In genomic region chr2:9423100-9423921, GRCh38 we compare ENCODE assay signal across 1 cellular context.
TF ChIP-seq lines count a peak whose summit lies in the region.

Gene CPSF3, plus strand, starts transcription at chr2:9423654. Its CDS starts 120 bp downstream, at chr2:9423774.
A gene with protein sequence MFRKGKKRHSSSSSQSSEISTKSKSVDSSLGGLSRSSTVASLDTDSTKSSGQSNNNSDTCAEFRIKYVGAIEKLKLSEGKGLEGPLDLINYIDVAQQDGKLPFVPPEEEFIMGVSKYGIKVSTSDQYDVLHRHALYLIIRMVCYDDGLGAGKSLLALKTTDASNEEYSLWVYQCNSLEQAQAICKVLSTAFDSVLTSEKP (minus strand): TSS chr2:9423528. CDS start chr2:9418697, 4,831 bp downstream.

TF ChIP-seq in K562, 482 proteins besides CTCF, POLR2A, EP300 and RAD21 (continued from another document and continues in another):
- TF ChIP-seq, protein P1, sequence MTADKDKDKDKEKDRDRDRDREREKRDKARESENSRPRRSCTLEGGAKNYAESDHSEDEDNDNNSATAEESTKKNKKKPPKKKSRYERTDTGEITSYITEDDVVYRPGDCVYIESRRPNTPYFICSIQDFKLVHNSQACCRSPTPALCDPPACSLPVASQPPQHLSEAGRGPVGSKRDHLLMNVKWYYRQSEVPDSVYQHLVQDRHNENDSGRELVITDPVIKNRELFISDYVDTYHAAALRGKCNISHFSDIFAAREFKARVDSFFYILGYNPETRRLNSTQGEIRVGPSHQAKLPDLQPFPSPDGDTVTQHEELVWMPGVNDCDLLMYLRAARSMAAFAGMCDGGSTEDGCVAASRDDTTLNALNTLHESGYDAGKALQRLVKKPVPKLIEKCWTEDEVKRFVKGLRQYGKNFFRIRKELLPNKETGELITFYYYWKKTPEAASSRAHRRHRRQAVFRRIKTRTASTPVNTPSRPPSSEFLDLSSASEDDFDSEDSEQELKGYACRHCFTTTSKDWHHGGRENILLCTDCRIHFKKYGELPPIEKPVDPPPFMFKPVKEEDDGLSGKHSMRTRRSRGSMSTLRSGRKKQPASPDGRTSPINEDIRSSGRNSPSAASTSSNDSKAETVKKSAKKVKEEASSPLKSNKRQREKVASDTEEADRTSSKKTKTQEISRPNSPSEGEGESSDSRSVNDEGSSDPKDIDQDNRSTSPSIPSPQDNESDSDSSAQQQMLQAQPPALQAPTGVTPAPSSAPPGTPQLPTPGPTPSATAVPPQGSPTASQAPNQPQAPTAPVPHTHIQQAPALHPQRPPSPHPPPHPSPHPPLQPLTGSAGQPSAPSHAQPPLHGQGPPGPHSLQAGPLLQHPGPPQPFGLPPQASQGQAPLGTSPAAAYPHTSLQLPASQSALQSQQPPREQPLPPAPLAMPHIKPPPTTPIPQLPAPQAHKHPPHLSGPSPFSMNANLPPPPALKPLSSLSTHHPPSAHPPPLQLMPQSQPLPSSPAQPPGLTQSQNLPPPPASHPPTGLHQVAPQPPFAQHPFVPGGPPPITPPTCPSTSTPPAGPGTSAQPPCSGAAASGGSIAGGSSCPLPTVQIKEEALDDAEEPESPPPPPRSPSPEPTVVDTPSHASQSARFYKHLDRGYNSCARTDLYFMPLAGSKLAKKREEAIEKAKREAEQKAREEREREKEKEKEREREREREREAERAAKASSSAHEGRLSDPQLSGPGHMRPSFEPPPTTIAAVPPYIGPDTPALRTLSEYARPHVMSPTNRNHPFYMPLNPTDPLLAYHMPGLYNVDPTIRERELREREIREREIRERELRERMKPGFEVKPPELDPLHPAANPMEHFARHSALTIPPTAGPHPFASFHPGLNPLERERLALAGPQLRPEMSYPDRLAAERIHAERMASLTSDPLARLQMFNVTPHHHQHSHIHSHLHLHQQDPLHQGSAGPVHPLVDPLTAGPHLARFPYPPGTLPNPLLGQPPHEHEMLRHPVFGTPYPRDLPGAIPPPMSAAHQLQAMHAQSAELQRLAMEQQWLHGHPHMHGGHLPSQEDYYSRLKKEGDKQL (CRISPR knock-in tag; IDR thresholded peaks at IDR 0.05; ENCODE audit: borderline replicate concordance): 0 out of 2 replicates have a peak, but pooled peaks have one; percentile 73
- TF ChIP-seq SNRNP70 (optimal IDR thresholded peaks at IDR 0.05; ENCODE audit: low read depth, low read length) (no peak), THRB (CRISPR knock-in tag; conservative IDR thresholded peaks at IDR 0.05) (no peak), UBTF (IDR thresholded peaks at IDR 0.05; ENCODE audit: borderline replicate concordance in 1 of 2, low read depth in 2 of 2, low read length in 2 of 2) (peak in 1 of 2 experiments; percentile 45; a peak in 3 of 4 replicates), ZNF184 (CRISPR knock-in tag; IDR thresholded peaks at IDR 0.05) (no peak), PHF21A (IDR thresholded peaks at IDR 0.05; ENCODE audit: borderline replicate concordance, low read depth) (no peak), KAT2B (IDR thresholded peaks at IDR 0.05; ENCODE audit: low read depth, low read length) (no peak), BRF2 (IDR thresholded peaks at IDR 0.05; ENCODE audit: borderline replicate concordance, insufficient read depth, insufficient read length) (no peak), SIN3B (IDR thresholded peaks at IDR 0.05; ENCODE audit: low read depth) (peak; percentile 67; the same call in 1 of the 2 replicates), CCAR2 (IDR thresholded peaks at IDR 0.05; ENCODE audit: low read depth, low read length) (no peak), USF1 (CRISPR knock-in tag; IDR thresholded peaks at IDR 0.05) (no peak; the same call in 1 of the 2 replicates), FOXK2 (conservative IDR thresholded peaks at IDR 0.05 in 1 of 2, IDR thresholded peaks at IDR 0.05 in 1 of 2; ENCODE audit: low read depth in 2 of 2) (peak; percentile 68 to 76), ZNF407 (IDR thresholded peaks at IDR 0.05; ENCODE audit: low read depth) (no peak), ZNF12 (CRISPR knock-in tag; IDR thresholded peaks at IDR 0.05) (no peak; the same call in 1 of the 2 replicates), HDGF (IDR thresholded peaks at IDR 0.05) (no peak), ZNF764 (CRISPR knock-in tag; IDR thresholded peaks at IDR 0.05; ENCODE audit: low read depth) (no peak), TCF7L2 (IDR thresholded peaks at IDR 0.05; ENCODE audit: low read depth, low read length) (no peak), TCF7 (IDR thresholded peaks at IDR 0.05; ENCODE audit: borderline replicate concordance) (no peak), NR2C1 (IDR thresholded peaks at IDR 0.05) (no peak; the same call in 1 of the 2 replicates), NR2C1 (tag; IDR thresholded peaks at IDR 0.05) (no peak), EGR1 (conservative IDR thresholded peaks at IDR 0.05) (peak; percentile 92), ZKSCAN8 (CRISPR knock-in tag; IDR thresholded peaks at IDR 0.05) (no peak), PURB (CRISPR knock-in tag; IDR thresholded peaks at IDR 0.05; ENCODE audit: low read depth) (no peak; the same call in 1 of the 2 replicates), IRF9 (tag; IDR thresholded peaks at IDR 0.05) (no peak), ATF3 (IDR thresholded peaks at IDR 0.05) (no peak), ATF3 (CRISPR knock-in tag; conservative IDR thresholded peaks at IDR 0.05) (peak; percentile 67), GATAD2B (IDR thresholded peaks at IDR 0.05; ENCODE audit: borderline replicate concordance) (peak; percentile 72; the same call in 1 of the 2 replicates), XRCC4 (IDR thresholded peaks at IDR 0.05; ENCODE audit: extremely low read depth, insufficient read depth, insufficient read length) (no peak), POLR3G (IDR thresholded peaks at IDR 0.05; ENCODE audit: extremely low read depth, insufficient read length, insufficient replicate concordance) (no peak), ARID1B (IDR thresholded peaks at IDR 0.05) (no peak; the same call in 1 of the 2 replicates), RBM15 (IDR thresholded peaks at IDR 0.05; ENCODE audit: insufficient read depth, low read length) (no peak), CBX2 (IDR thresholded peaks at IDR 0.05; ENCODE audit: insufficient read depth, low read length, poor library complexity, severe bottlenecking) (no peak)
- TF ChIP-seq, protein P2, sequence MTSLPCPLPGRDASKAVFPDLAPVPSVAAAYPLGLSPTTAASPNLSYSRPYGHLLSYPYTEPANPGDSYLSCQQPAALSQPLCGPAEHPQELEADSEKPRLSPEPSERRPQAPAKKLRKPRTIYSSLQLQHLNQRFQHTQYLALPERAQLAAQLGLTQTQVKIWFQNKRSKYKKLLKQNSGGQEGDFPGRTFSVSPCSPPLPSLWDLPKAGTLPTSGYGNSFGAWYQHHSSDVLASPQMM (CRISPR knock-in tag; IDR thresholded peaks at IDR 0.05): no peak
